17 cellular contexts compared by ENCODE assay signal in the genomic region with DNA sequence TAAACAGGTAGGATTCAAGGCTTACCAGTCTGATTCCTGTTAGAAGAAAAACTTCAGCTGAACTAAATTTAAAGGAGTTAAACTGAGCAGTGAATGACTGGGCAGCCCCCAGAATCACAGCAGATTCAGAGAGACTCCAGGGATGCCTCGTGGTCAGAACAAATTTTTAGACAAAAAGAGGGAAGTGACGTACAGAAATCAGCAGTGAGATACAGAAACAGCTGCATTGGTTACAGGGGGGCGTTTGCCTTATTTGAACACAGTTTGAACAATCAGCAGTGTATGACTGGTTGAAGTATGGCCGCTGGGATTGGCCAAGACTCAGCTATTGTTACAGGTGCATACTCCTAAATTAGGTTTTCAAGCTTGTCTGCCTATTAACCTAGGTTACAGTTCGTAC. TPM values are rescaled to one million over a fixed set of nuclear protein-coding genes. Genes with fewer than 3 reads are reported as not detected.
DNase-seq lines count a peak whose midpoint lies in the region; ATAC-seq and TF ChIP-seq lines count a peak whose summit lies in the region.
"Had no signal": no experiment of that assay in that cellular context is flagged by ENCODE, and none has a peak within 500 bp of the region (broad histone marks: within the 10 kb centered on the region; RNA-seq: fewer than 3 reads in every experiment).

No MANE protein-coding gene starts in this region.

- H3K27me3 ChIP-seq in left lung (no peaks in the 10 kb centered on the region), testis (no peaks in the 10 kb centered on the region)
- H3K27me3 ChIP-seq: MG63 had no signal

- TF ChIP-seq CTCF in left lung (IDR thresholded peaks at IDR 0.05) = no peak
- TF ChIP-seq CTCF in testis (IDR thresholded peaks at IDR 0.05) = no peak

- WGBS in testis, 2 donors = 49 to 57% methylated on average over 5 of the region's 5 CpGs

- H3K9me3 Mint-ChIP-seq in activated T-helper 17 cell treated with anti-CD3 and anti-CD28 coated beads, Interleukin-2, amount 50 U/mL, for 72 hours = no peaks in the 10 kb centered on the region
- H3K9me3 Mint-ChIP-seq: activated naive CD4-positive, alpha-beta T cell treated with anti-CD3 and anti-CD28 coated beads, Interleukin-2, amount 50 U/mL, for 72 hours; central memory CD8-positive, alpha-beta T cell had no signal

- no peak overlapping the region for H3K4me3 ChIP-seq in left lung
- no peak overlapping the region for H3K4me3 ChIP-seq in testis
- H3K4me3 ChIP-seq: MG63 had no signal

- H3K4me1 ChIP-seq in left lung (peaks cover 3 to 27% of the 10 kb centered on the region in 2 donors), testis (peaks cover 9% of the 10 kb centered on the region)

- peak overlapping the region; percentile 13 to 38 for H3K27ac ChIP-seq in left lung
- peak overlapping the region; percentile 10 to 36 for H3K27ac ChIP-seq in testis
- H3K27ac ChIP-seq: epithelial cell of prostate, RWPE1 had no signal

- ATAC-seq in left lung (no peak), GM21381 (IDR thresholded peaks at IDR 0.05; ENCODE audit: unreplicated experiment) (no peak)
- ATAC-seq in activated T-helper 17 cell treated with anti-CD3 and anti-CD28 coated beads, Interleukin-2, amount 50 U/mL, for 72 hours (replicated peaks) = no peak
- ATAC-seq: activated naive CD4-positive, alpha-beta T cell treated with anti-CD3 and anti-CD28 coated beads, Interleukin-2, amount 50 U/mL, for 72 hours; sciatic nerve had no signal

- no peak overlapping the region for H3K4me3 Mint-ChIP-seq in activated T-helper 17 cell treated with anti-CD3 and anti-CD28 coated beads, Interleukin-2, amount 50 U/mL, for 72 hours

- no peaks in the 10 kb centered on the region for H3K27me3 Mint-ChIP-seq in activated T-helper 17 cell treated with anti-CD3 and anti-CD28 coated beads, Interleukin-2, amount 50 U/mL, for 72 hours
- H3K27me3 Mint-ChIP-seq: central memory CD8-positive, alpha-beta T cell had no signal

- H3K4me1 Mint-ChIP-seq in activated T-helper 17 cell treated with anti-CD3 and anti-CD28 coated beads, Interleukin-2, amount 50 U/mL, for 72 hours = no peaks in the 10 kb centered on the region

- H3K36me3 ChIP-seq in left lung (no peaks in the 10 kb centered on the region), testis (ENCODE audit: low read depth, missing control alignments) (no peaks in the 10 kb centered on the region)
- H3K36me3 ChIP-seq: MG63 had no signal

- TF ChIP-seq POLR2A in Raji (IDR thresholded peaks at IDR 0.05; ENCODE audit: insufficient read depth, low read depth, low read length) (peak; percentile 32; the same call in 1 of the 2 replicates), testis (IDR thresholded peaks at IDR 0.05) (no peak)

- intact Hi-C loops in left lung (cut with DNase I) (no loop called here), testis (cut with DNase I; ENCODE audit: low total_unique reads) (no loop called here)

- no peaks in the 10 kb centered on the region for H3K9me3 ChIP-seq in left lung
- no peaks in the 10 kb centered on the region for H3K9me3 ChIP-seq in testis
- H3K9me3 ChIP-seq: MG63 had no signal

- DNase-seq in NCI-H146 (lab: John Stamatoyannopoulos, UW) (peak; percentile 41), NCI-H146 treated with DMSO at 0.1 percent for 48 hours (lab: John Stamatoyannopoulos, UW; ENCODE audit: unreplicated experiment) (no peak), left lung (no peak), testis (no peak), NCI-H446 (lab: John Stamatoyannopoulos, UW) (no peak)
- DNase-seq: 8988T, kidney glomerular epithelial cell, MG63, NCI-H226 had no signal

- peaks cover 5% of the 10 kb centered on the region for H3K36me3 Mint-ChIP-seq in activated T-helper 17 cell treated with anti-CD3 and anti-CD28 coated beads, Interleukin-2, amount 50 U/mL, for 72 hours (ENCODE audit: low read depth)

- H3K27ac Mint-ChIP-seq in activated T-helper 17 cell treated with anti-CD3 and anti-CD28 coated beads, Interleukin-2, amount 50 U/mL, for 72 hours = no peak overlapping the region
- H3K27ac Mint-ChIP-seq: activated naive CD4-positive, alpha-beta T cell treated with anti-CD3 and anti-CD28 coated beads, Interleukin-2, amount 50 U/mL, for 72 hours had no signal

RNA-seq across cellular contexts. Expression of a gene that starts 2.1 kb away (rescaled TPM):
- 10 to 100 TPM; 10.4 to 13.9 TPM for total RNA-seq in left lung
- total RNA-seq in testis = 10 to 100 TPM in 1 of 2 donors, 1 to 10 TPM in 1; 9.8 to 10.3 TPM
- 20.7 TPM for polyA plus RNA-seq in testis (ENCODE audit: insufficient read depth, low read depth, low replicate concordance)
- 1 to 10 TPM; 3.6 to 5.3 TPM for total RNA-seq in activated T-helper 17 cell treated with anti-CD3 and anti-CD28 coated beads, Interleukin-2, amount 50 U/mL, for 72 hours

RNA-seq across cellular contexts. Expression of a gene that starts 58.6 kb away (rescaled TPM):
- total RNA-seq in left lung (10 to 100 TPM; 30.5 to 32.0 TPM), testis (10 to 100 TPM; 43.1 to 48.6 TPM)
- polyA plus RNA-seq in testis (ENCODE audit: insufficient read depth, low read depth, low replicate concordance) = 163 TPM
- total RNA-seq in activated T-helper 17 cell treated with anti-CD3 and anti-CD28 coated beads, Interleukin-2, amount 50 U/mL, for 72 hours = 10 to 100 TPM; 13.5 to 14.8 TPM
